8 cellular contexts compared by ENCODE assay signal in the genomic region with DNA sequence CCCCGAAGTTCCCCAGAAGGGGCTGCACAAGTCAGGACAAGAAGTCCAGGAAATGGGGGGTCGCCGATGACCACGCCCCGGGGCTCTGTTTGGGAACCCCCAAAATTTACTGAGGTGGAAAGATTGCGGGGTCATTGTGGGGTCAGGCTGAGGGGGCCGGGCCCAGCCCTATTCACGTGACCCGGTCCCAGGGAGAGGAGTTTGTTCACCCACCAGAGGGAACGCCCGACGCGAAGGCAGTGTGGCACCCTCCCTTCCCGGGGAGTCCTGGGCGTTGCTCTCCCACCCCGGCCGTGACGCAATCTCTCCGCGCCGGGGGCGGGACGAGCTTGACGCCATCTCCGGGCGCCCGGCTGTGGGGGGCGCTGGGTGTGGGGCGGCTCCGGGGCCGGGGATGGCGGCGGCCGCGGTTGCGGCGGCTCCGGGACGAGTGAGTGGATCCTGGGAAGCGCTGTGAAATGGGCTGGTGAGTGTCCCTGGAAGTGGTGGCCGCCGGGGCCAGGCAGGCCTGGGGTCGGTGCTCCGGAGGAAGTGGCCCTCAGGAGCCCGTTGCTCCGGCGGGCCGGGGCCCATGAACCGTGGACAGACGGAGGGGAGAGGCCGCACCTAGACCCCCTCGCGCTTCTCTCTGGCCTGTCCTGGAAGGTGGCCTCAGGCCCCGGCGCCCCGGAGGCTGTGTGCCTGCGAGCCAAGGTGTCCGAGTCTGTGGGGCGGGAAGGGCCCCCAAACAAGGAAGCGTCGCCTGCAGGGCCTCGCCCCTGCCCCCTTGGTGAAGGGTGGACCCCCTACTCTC. TPM values are rescaled to one million over a fixed set of nuclear protein-coding genes. Genes with fewer than 3 reads are reported as not detected.
DNase-seq lines count a peak whose midpoint lies in the region; ATAC-seq, FAIRE-seq and TF ChIP-seq lines count a peak whose summit lies in the region.

A gene with protein sequence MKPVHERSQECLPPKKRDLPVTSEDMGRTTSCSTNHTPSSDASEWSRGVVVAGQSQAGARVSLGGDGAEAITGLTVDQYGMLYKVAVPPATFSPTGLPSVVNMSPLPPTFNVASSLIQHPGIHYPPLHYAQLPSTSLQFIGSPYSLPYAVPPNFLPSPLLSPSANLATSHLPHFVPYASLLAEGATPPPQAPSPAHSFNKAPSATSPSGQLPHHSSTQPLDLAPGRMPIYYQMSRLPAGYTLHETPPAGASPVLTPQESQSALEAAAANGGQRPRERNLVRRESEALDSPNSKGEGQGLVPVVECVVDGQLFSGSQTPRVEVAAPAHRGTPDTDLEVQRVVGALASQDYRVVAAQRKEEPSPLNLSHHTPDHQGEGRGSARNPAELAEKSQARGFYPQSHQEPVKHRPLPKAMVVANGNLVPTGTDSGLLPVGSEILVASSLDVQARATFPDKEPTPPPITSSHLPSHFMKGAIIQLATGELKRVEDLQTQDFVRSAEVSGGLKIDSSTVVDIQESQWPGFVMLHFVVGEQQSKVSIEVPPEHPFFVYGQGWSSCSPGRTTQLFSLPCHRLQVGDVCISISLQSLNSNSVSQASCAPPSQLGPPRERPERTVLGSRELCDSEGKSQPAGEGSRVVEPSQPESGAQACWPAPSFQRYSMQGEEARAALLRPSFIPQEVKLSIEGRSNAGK (plus strand): TSS at position 338 of the 793 bp plus-strand sequence. CDS start 3,765 bp downstream, outside the sequence.

- H3K4me3 Mint-ChIP-seq in WTC11 (peak within 1 kb of the TSS; percentile 93), immature natural killer cell (peak within 1 kb of the TSS; percentile 90 to 92 (median 91))

- CTCF ChIA-PET in WTC11 (lab: Charles Lee), result interaction anchor here (0.6 kb wide), 2 partner anchors 66 to 110 kb away, joined by 3 to 5 read pairs; no protein-coding TSS in a partner anchor

- no peak for FAIRE-seq in bronchial epithelial cell (lab: Jason Lieb, UNC)

- H3K36me3 Mint-ChIP-seq in WTC11, result peaks cover 25% of the 10 kb centered on the region
- H3K36me3 Mint-ChIP-seq in immature natural killer cell, result peaks cover 8 to 19% (median 16%) of the 10 kb centered on the region in 3 donors

- peaks cover 15% of the 10 kb centered on the region for H3K36me3 ChIP-seq in bronchial epithelial cell (ENCODE audit: control insufficient read depth, insufficient read depth, low read length)

- DNase-seq in ACHN (peak; percentile 97), NCI-H2227 (lab: John Stamatoyannopoulos, UW; ENCODE audit: unreplicated experiment) (peak; percentile 94), WTC11 (ENCODE audit: low spot score) (peak; percentile 86), bronchial epithelial cell (ENCODE audit: low read depth) (peak; percentile 66), immature natural killer cell (peak; percentile 93 to 94 (median 94)), smooth muscle cell of the brain vasculature (ENCODE audit: low read depth, low spot score) (peak; percentile 65)

- H3K27me3 ChIP-seq in bronchial epithelial cell (ENCODE audit: control insufficient read depth, insufficient read depth, low read length), result no peaks in the 10 kb centered on the region

- TF ChIP-seq CTCF in WTC11 (IDR thresholded peaks at IDR 0.05), result no peak
- TF ChIP-seq CTCF in bronchial epithelial cell (IDR thresholded peaks at IDR 0.05; ENCODE audit: insufficient read depth, low read length, severe bottlenecking), result no peak

- no peaks in the 10 kb centered on the region for H3K9me3 Mint-ChIP-seq in WTC11
- no peaks in the 10 kb centered on the region for H3K9me3 Mint-ChIP-seq in immature natural killer cell

- ATAC-seq in GM18868 (IDR thresholded peaks at IDR 0.05; ENCODE audit: unreplicated experiment), result peak; percentile 67
- peak; percentile 70 for ATAC-seq in HG03103 (IDR thresholded peaks at IDR 0.05; ENCODE audit: low read depth, unreplicated experiment)
- peak; percentile 90 for ATAC-seq in WTC11

- peaks cover 12% of the 10 kb centered on the region for H3K4me1 Mint-ChIP-seq in WTC11
- H3K4me1 Mint-ChIP-seq in immature natural killer cell, result peaks cover 33 to 35% of the 10 kb centered on the region in 2 donors

- H3K4me3 ChIP-seq in bronchial epithelial cell (ENCODE audit: low read depth, low read length), result peak within 1 kb of the TSS; percentile 99

- in situ Hi-C loops in ACHN (cut with HindIII; ENCODE audit: low pct_ligation_motif_present, low pct_unique_long_range_greater_than_20kb, low sequenced_read_pairs), result no loop called here

- peaks cover 2% of the 10 kb centered on the region; the same call in 1 of the 2 replicates for H3K27me3 Mint-ChIP-seq in WTC11 (ENCODE audit: low read depth)
- peaks cover 8 to 14% (median 9%) of the 10 kb centered on the region in 3 donors for H3K27me3 Mint-ChIP-seq in immature natural killer cell (ENCODE audit: low read depth in 3 of 3)

- POLR2A ChIA-PET in WTC11 (lab: Charles Lee), result no interaction called here

- H3K27ac Mint-ChIP-seq in WTC11 (peak within 1 kb of the TSS; percentile 94), immature natural killer cell (peak within 1 kb of the TSS; percentile 91 to 96 (median 94))

TF ChIP-seq in WTC11, 78 proteins besides CTCF, POLR2A, EP300 and RAD21 (continues in another document):
- TF ChIP-seq, protein P1, sequence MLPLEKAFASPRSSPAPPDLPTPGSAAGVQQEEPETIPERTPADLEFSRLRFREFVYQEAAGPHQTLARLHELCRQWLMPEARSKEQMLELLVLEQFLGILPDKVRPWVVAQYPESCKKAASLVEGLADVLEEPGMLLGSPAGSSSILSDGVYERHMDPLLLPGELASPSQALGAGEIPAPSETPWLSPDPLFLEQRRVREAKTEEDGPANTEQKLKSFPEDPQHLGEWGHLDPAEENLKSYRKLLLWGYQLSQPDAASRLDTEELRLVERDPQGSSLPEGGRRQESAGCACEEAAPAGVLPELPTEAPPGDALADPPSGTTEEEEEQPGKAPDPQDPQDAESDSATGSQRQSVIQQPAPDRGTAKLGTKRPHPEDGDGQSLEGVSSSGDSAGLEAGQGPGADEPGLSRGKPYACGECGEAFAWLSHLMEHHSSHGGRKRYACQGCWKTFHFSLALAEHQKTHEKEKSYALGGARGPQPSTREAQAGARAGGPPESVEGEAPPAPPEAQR (CRISPR knock-in tag; IDR thresholded peaks at IDR 0.05), result no peak
- TF ChIP-seq CBFB (CRISPR knock-in tag; IDR thresholded peaks at IDR 0.05; ENCODE audit: low read depth) (no peak; the same call in 1 of the 2 replicates), CREB1 (CRISPR knock-in tag; IDR thresholded peaks at IDR 0.05) (peak; percentile 87), PRRX2 (CRISPR knock-in tag; IDR thresholded peaks at IDR 0.05) (no peak), ZNF396 (CRISPR knock-in tag; IDR thresholded peaks at IDR 0.05; ENCODE audit: borderline replicate concordance) (no peak), NFYB (CRISPR knock-in tag; conservative IDR thresholded peaks at IDR 0.05; ENCODE audit: low read depth) (no peak), CREM (CRISPR knock-in tag; IDR thresholded peaks at IDR 0.05) (peak; percentile 100), ZNF416 (CRISPR knock-in tag; IDR thresholded peaks at IDR 0.05) (peak; percentile 20; the same call in 1 of the 2 replicates), EMX1 (CRISPR knock-in tag; IDR thresholded peaks at IDR 0.05) (no peak), ZNF317 (CRISPR knock-in tag; IDR thresholded peaks at IDR 0.05; ENCODE audit: borderline replicate concordance, low read depth) (no peak), NR1H2 (CRISPR knock-in tag; IDR thresholded peaks at IDR 0.05) (no peak), ATF1 (CRISPR knock-in tag; IDR thresholded peaks at IDR 0.05) (peak; percentile 98; the same call in 1 of the 2 replicates)
- TF ChIP-seq, protein P2, sequence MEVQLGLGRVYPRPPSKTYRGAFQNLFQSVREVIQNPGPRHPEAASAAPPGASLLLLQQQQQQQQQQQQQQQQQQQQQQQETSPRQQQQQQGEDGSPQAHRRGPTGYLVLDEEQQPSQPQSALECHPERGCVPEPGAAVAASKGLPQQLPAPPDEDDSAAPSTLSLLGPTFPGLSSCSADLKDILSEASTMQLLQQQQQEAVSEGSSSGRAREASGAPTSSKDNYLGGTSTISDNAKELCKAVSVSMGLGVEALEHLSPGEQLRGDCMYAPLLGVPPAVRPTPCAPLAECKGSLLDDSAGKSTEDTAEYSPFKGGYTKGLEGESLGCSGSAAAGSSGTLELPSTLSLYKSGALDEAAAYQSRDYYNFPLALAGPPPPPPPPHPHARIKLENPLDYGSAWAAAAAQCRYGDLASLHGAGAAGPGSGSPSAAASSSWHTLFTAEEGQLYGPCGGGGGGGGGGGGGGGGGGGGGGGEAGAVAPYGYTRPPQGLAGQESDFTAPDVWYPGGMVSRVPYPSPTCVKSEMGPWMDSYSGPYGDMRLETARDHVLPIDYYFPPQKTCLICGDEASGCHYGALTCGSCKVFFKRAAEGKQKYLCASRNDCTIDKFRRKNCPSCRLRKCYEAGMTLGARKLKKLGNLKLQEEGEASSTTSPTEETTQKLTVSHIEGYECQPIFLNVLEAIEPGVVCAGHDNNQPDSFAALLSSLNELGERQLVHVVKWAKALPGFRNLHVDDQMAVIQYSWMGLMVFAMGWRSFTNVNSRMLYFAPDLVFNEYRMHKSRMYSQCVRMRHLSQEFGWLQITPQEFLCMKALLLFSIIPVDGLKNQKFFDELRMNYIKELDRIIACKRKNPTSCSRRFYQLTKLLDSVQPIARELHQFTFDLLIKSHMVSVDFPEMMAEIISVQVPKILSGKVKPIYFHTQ (CRISPR knock-in tag; IDR thresholded peaks at IDR 0.05), result no peak
- TF ChIP-seq, protein P3, sequence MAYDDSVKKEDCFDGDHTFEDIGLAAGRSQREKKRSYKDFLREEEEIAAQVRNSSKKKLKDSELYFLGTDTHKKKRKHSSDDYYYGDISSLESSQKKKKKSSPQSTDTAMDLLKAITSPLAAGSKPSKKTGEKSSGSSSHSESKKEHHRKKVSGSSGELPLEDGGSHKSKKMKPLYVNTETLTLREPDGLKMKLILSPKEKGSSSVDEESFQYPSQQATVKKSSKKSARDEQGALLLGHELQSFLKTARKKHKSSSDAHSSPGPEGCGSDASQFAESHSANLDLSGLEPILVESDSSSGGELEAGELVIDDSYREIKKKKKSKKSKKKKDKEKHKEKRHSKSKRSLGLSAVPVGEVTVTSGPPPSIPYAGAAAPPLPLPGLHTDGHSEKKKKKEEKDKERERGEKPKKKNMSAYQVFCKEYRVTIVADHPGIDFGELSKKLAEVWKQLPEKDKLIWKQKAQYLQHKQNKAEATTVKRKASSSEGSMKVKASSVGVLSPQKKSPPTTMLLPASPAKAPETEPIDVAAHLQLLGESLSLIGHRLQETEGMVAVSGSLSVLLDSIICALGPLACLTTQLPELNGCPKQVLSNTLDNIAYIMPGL (CRISPR knock-in tag; IDR thresholded peaks at IDR 0.05), result peak; percentile 64

RNA-seq across cellular contexts. Expression of the gene that starts here (rescaled TPM):
- total RNA-seq in WTC11 (2021), result 21.5 to 23.2 TPM (median 23.0 TPM) in 3 replicates
- total RNA-seq in bronchial epithelial cell, result 9.2 and 12.9 TPM in 2 replicates
- polyA plus RNA-seq in immature natural killer cell, result 10 to 100 TPM in 1 of 3 donors, 1 to 10 TPM in 2; 9.6 to 18.6 (median 9.8) TPM

Comparison
In these comparisons a context has a peak if more than half of its experiments do, and no peak if none do; other contexts are left out.
1. Peak in every context shown above with its lines: DNase-seq, ATAC-seq and H3K4me3 ChIP-seq.